1 cellular context compared by ENCODE assay signal in the genomic region with DNA sequence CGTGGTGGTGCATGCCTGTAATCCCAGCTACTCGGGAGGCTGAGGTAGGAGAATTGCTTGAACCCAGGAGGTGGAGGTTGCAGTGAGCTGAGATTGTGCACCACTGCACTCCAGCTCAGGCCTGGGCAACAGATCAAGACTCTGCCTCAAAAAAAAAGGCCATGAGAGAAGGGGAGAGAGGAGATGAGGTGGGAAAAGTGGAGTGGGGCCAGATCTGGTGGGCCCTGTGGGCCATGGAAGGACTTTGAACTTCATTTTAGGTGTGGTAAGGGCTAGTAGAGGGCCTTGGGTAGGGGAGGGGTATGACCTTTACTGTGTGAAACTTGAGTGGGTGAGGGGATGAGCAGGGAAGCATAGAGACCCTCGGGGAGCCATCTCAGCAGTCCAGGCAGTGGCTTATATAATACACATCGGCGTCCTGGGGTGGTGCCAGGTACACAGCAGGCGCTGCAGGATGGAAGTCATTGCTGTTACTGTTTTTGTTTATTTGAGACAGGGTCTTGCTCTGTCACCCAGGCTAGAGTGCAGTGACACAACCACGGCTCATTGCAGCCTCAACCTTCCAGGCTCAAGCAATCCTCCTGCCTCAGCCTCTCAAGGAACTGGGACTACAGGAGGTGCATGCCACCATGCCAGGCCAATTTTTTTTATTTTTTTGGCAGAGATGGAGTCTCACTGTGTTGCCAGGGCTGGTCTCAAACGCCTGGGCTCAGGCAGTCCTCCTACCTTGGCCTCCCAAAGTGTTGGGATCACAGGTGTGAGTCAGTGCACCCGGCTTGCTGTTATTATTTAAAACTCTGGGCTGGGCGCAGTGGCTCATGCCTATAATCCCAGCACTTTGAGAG. TPM values are rescaled to one million over a fixed set of nuclear protein-coding genes. Genes with fewer than 3 reads are reported as not detected.
"Had no signal": no experiment of that assay in that cellular context is flagged by ENCODE, and none has a peak within 500 bp of the region (broad histone marks: within the 10 kb centered on the region; RNA-seq: fewer than 3 reads in every experiment).

No MANE protein-coding gene starts in this region.

RNA-seq across cellular contexts. Expression of a gene that starts 20.5 kb away (rescaled TPM):
- polyA plus RNA-seq: psoas muscle had no signal
